Comparison of ENCODE assay signal across 18 cellular contexts in the genomic region with DNA sequence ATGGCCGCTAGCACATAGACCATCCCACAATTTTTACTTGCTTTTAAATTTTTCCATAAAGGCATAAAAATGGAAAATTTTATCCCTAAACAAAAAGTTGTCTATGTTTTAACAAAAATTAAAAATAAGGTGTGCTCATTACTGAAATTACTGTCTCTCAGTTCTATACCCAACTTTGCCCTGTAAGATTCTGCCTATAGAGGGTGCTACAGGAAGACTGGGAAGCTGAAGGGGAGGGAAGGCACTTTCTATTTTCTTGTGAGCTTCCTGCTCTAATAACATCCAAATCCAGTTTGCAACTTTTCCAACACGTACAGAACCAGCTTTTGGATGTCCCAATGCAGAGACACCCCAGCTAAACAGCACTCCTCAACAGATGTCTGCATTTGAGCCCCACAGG.
A peak's percentile ranks its signal among the peaks of the same experiment; 100 is the strongest.
DNase-seq lines count a peak whose midpoint lies in the region; ATAC-seq and TF ChIP-seq lines count a peak whose summit lies in the region.
"Had no signal": no experiment of that assay in that cellular context is flagged by ENCODE, and none has a peak within 500 bp of the region (broad histone marks: within the 10 kb centered on the region; RNA-seq: fewer than 3 reads in every experiment).

No MANE protein-coding gene starts in this region.

- ATAC-seq in WTC11 (peak; percentile 85), mucosa of descending colon (peak; percentile 54), GM18519 (IDR thresholded peaks at IDR 0.05; ENCODE audit: low FRiP score, unreplicated experiment) (no peak), esophagus mucosa (no peak)
- ATAC-seq: gastrocnemius medialis; naive thymus-derived CD8-positive, alpha-beta T cell had no signal

- peaks cover 5% of the 10 kb centered on the region for H3K4me1 Mint-ChIP-seq in WTC11
- H3K4me1 Mint-ChIP-seq: activated CD4-positive, alpha-beta memory T cell treated with anti-CD3 and anti-CD28 coated beads, Interleukin-2, amount 10 ng/mL, durations not matched to agents 7 days and 5 days; naive thymus-derived CD8-positive, alpha-beta T cell had no signal

- H3K9me3 Mint-ChIP-seq in WTC11: no peaks in the 10 kb centered on the region; the same call in 1 of the 2 replicates
- H3K9me3 Mint-ChIP-seq: activated CD4-positive, alpha-beta memory T cell treated with anti-CD3 and anti-CD28 coated beads, Interleukin-2, amount 10 ng/mL, durations not matched to agents 7 days and 5 days had no signal

- DNase-seq in DMS53 treated with DMSO at 0.1 percent for 48 hours (lab: John Stamatoyannopoulos, UW; ENCODE audit: unreplicated experiment) (peak; percentile 20), HL-60 (ENCODE audit: low read depth in 1 of 2, low spot score in 1 of 2) (no peak), WTC11 (ENCODE audit: low spot score) (no peak), mucosa of descending colon (no peak), head of caudate nucleus (no peak)
- DNase-seq: activated CD4-positive, alpha-beta memory T cell treated with anti-CD3 and anti-CD28 coated beads, Interleukin-2, amount 10 ng/mL, durations not matched to agents 7 days and 5 days; activated gamma-delta T cell; COR-L47; effector CD4-positive, alpha-beta T cell; gastrocnemius medialis; kidney glomerular epithelial cell; MG63; naive thymus-derived CD8-positive, alpha-beta T cell; NCI-H2107 had no signal

- TF ChIP-seq CTCF in HL-60 (IDR thresholded peaks at IDR 0.05; ENCODE audit: insufficient read depth, low read length) (peak; percentile 9), WTC11 (IDR thresholded peaks at IDR 0.05) (no peak), mucosa of descending colon (IDR thresholded peaks at IDR 0.05) (peak; percentile 12)

- H3K27me3 ChIP-seq in HL-60 (ENCODE audit: insufficient read depth, poor library complexity, severe bottlenecking): no peaks in the 10 kb centered on the region
- H3K27me3 ChIP-seq: gastrocnemius medialis, MG63, Peyer's patch had no signal

- H3K27ac ChIP-seq in HL-60 (replicated peaks): no peak overlapping the region
- H3K27ac ChIP-seq: gastrocnemius medialis, Peyer's patch, skin epidermis had no signal

- CTCF ChIA-PET in WTC11 (lab: Charles Lee): interaction anchor here (0.6 to 1.0 kb wide), 6 partner anchors 8 to 97 kb away, joined by 3 to 7 read pairs (median 3); no protein-coding TSS in a partner anchor

- no peaks in the 10 kb centered on the region for H3K9me3 ChIP-seq in mucosa of descending colon
- H3K9me3 ChIP-seq: gastrocnemius medialis, MG63, Peyer's patch had no signal

- no peaks in the 10 kb centered on the region for H3K36me3 ChIP-seq in mucosa of descending colon (ENCODE audit: low read depth)
- H3K36me3 ChIP-seq: gastrocnemius medialis, MG63, Peyer's patch had no signal

- H3K4me3 ChIP-seq in HL-60 (replicated peaks; ENCODE audit: insufficient read depth, low read length): no peak overlapping the region
- H3K4me3 ChIP-seq in mucosa of descending colon: no peak overlapping the region
- H3K4me3 ChIP-seq: gastrocnemius medialis, MG63, Peyer's patch, skin epidermis had no signal

- intact Hi-C loops in mucosa of descending colon (cut with DNase I, micrococcal nuclease) (no loop called here), head of caudate nucleus (cut with DNase I) (no loop called here)

- H3K27me3 Mint-ChIP-seq in WTC11 (ENCODE audit: low read depth): no peaks in the 10 kb centered on the region
- H3K27me3 Mint-ChIP-seq: activated CD4-positive, alpha-beta memory T cell treated with anti-CD3 and anti-CD28 coated beads, Interleukin-2, amount 10 ng/mL, durations not matched to agents 7 days and 5 days had no signal

- POLR2A ChIA-PET in WTC11 (lab: Charles Lee): no interaction called here

- no peak overlapping the region for H3K4me3 Mint-ChIP-seq in WTC11
- H3K4me3 Mint-ChIP-seq: activated CD4-positive, alpha-beta memory T cell treated with anti-CD3 and anti-CD28 coated beads, Interleukin-2, amount 10 ng/mL, durations not matched to agents 7 days and 5 days; naive thymus-derived CD8-positive, alpha-beta T cell had no signal

- H3K27ac Mint-ChIP-seq in WTC11: no peak overlapping the region
- H3K27ac Mint-ChIP-seq: activated CD4-positive, alpha-beta memory T cell treated with anti-CD3 and anti-CD28 coated beads, Interleukin-2, amount 10 ng/mL, durations not matched to agents 7 days and 5 days; naive thymus-derived CD8-positive, alpha-beta T cell had no signal

- no peaks in the 10 kb centered on the region for H3K36me3 Mint-ChIP-seq in WTC11
- H3K36me3 Mint-ChIP-seq: naive thymus-derived CD8-positive, alpha-beta T cell had no signal

- H3K4me1 ChIP-seq in mucosa of descending colon (ENCODE audit: low read depth): no peaks in the 10 kb centered on the region
- H3K4me1 ChIP-seq: gastrocnemius medialis, Peyer's patch had no signal

TF ChIP-seq in WTC11, 78 proteins besides CTCF, POLR2A, EP300 and RAD21:
- TF ChIP-seq, protein P1, sequence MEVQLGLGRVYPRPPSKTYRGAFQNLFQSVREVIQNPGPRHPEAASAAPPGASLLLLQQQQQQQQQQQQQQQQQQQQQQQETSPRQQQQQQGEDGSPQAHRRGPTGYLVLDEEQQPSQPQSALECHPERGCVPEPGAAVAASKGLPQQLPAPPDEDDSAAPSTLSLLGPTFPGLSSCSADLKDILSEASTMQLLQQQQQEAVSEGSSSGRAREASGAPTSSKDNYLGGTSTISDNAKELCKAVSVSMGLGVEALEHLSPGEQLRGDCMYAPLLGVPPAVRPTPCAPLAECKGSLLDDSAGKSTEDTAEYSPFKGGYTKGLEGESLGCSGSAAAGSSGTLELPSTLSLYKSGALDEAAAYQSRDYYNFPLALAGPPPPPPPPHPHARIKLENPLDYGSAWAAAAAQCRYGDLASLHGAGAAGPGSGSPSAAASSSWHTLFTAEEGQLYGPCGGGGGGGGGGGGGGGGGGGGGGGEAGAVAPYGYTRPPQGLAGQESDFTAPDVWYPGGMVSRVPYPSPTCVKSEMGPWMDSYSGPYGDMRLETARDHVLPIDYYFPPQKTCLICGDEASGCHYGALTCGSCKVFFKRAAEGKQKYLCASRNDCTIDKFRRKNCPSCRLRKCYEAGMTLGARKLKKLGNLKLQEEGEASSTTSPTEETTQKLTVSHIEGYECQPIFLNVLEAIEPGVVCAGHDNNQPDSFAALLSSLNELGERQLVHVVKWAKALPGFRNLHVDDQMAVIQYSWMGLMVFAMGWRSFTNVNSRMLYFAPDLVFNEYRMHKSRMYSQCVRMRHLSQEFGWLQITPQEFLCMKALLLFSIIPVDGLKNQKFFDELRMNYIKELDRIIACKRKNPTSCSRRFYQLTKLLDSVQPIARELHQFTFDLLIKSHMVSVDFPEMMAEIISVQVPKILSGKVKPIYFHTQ (CRISPR knock-in tag; IDR thresholded peaks at IDR 0.05): no peak
- TF ChIP-seq, protein P2, sequence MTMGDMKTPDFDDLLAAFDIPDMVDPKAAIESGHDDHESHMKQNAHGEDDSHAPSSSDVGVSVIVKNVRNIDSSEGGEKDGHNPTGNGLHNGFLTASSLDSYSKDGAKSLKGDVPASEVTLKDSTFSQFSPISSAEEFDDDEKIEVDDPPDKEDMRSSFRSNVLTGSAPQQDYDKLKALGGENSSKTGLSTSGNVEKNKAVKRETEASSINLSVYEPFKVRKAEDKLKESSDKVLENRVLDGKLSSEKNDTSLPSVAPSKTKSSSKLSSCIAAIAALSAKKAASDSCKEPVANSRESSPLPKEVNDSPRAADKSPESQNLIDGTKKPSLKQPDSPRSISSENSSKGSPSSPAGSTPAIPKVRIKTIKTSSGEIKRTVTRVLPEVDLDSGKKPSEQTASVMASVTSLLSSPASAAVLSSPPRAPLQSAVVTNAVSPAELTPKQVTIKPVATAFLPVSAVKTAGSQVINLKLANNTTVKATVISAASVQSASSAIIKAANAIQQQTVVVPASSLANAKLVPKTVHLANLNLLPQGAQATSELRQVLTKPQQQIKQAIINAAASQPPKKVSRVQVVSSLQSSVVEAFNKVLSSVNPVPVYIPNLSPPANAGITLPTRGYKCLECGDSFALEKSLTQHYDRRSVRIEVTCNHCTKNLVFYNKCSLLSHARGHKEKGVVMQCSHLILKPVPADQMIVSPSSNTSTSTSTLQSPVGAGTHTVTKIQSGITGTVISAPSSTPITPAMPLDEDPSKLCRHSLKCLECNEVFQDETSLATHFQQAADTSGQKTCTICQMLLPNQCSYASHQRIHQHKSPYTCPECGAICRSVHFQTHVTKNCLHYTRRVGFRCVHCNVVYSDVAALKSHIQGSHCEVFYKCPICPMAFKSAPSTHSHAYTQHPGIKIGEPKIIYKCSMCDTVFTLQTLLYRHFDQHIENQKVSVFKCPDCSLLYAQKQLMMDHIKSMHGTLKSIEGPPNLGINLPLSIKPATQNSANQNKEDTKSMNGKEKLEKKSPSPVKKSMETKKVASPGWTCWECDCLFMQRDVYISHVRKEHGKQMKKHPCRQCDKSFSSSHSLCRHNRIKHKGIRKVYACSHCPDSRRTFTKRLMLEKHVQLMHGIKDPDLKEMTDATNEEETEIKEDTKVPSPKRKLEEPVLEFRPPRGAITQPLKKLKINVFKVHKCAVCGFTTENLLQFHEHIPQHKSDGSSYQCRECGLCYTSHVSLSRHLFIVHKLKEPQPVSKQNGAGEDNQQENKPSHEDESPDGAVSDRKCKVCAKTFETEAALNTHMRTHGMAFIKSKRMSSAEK (CRISPR knock-in tag; IDR thresholded peaks at IDR 0.05; ENCODE audit: borderline replicate concordance): no peak
- no peak for TF ChIP-seq SMAD4 (CRISPR knock-in tag; IDR thresholded peaks at IDR 0.05)

Comparison
In these comparisons a context has a peak if more than half of its experiments do, and no peak if none do; other contexts are left out.
1. ATAC-seq: peak in WTC11 (single experiment) and mucosa of descending colon (single experiment); none in GM18519 (single experiment) and esophagus mucosa (single experiment).